In the genomic region with DNA sequence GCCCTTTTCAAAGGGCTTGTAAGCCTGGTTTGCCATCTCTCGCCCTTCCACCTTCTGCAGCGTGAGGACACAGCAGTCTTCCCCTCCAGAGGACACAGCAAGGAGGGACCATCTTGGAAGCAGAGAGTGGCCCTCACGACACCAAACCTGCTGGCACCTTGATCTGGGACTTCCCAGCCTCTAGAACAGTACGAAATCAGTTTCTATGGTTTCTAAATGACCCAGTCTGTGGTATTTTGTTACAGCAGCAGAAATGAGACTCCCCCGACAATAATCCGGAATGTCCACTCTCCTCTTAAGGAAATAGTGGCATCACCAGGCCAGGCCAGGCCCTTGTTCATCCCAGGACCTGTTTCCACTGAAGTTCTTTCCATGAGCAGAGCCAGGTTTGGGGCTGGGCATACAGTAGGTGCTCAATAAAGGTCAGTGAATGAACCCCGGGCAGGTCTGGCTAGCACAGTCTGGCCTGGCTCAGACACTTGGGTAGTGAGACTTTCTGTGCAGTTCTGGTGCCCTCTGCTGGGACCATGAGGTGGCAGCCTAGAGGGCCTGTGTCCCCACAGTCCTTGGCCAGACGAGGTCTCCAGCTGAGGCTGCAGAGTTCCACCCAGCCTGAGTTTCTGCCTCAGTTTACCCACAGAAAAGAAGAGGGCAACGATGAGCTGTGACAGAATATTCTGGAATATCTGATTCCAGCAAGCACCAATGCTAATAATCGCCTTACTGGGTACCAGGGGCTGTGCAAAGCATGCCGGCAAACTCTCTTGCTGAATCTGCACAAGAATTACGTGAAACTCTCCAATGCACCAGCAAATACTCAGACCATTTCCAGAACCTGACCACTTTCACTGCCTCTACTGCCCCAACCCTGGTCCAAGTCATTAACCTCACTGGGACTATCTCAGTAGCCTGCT, we compare ENCODE assay signal across 1 cellular context.
A peak's percentile ranks its signal among the peaks of the same experiment; 100 is the strongest.
TF ChIP-seq lines count a peak whose summit lies in the region.

No MANE protein-coding gene starts in this region.

TF ChIP-seq in HepG2, 621 proteins besides CTCF, POLR2A, EP300 and RAD21 (continues in another document):
- TF ChIP-seq ADNP (CRISPR knock-in tag; IDR thresholded peaks at IDR 0.05) (no peak), ZKSCAN1 (IDR thresholded peaks at IDR 0.05; ENCODE audit: low read length) (no peak), PTBP1 (IDR thresholded peaks at IDR 0.05; ENCODE audit: low read depth, low read length, poor library complexity, severe bottlenecking) (no peak), ZNF674 (CRISPR knock-in tag; IDR thresholded peaks at IDR 0.05; ENCODE audit: low read depth) (no peak), ZNF367 (CRISPR knock-in tag; IDR thresholded peaks at IDR 0.05; ENCODE audit: borderline replicate concordance) (no peak), ZFAT (CRISPR knock-in tag; conservative IDR thresholded peaks at IDR 0.05) (no peak), ZNF720 (CRISPR knock-in tag; IDR thresholded peaks at IDR 0.05) (0 out of 2 replicates have a peak, but pooled peaks have one; percentile 36), TOE1 (CRISPR knock-in tag; IDR thresholded peaks at IDR 0.05) (no peak), SRSF4 (IDR thresholded peaks at IDR 0.05; ENCODE audit: low read depth, low read length, poor library complexity, severe bottlenecking) (no peak), ATF7-NPFF (CRISPR knock-in tag; IDR thresholded peaks at IDR 0.05; ENCODE audit: low read depth) (no peak), ZNF225 (CRISPR knock-in tag; IDR thresholded peaks at IDR 0.05) (no peak), ZNF788 (CRISPR knock-in tag; IDR thresholded peaks at IDR 0.05; ENCODE audit: borderline replicate concordance) (peak; percentile 55; the same call in 1 of the 2 replicates), ZFP1 (CRISPR knock-in tag; IDR thresholded peaks at IDR 0.05) (no peak), THAP11 (CRISPR knock-in tag; IDR thresholded peaks at IDR 0.05) (0 out of 2 replicates have a peak, but pooled peaks have one; percentile 26), ZNF703 (CRISPR knock-in tag; IDR thresholded peaks at IDR 0.05; ENCODE audit: borderline replicate concordance) (no peak), TBX3 (IDR thresholded peaks at IDR 0.05; ENCODE audit: borderline replicate concordance) (no peak), ZNF335 (CRISPR knock-in tag; IDR thresholded peaks at IDR 0.05) (no peak; the same call in 1 of the 2 replicates), SNAI1 (CRISPR knock-in tag; IDR thresholded peaks at IDR 0.05; ENCODE audit: borderline replicate concordance) (no peak), YEATS2 (CRISPR knock-in tag; IDR thresholded peaks at IDR 0.05; ENCODE audit: borderline replicate concordance) (peak; percentile 48; the same call in 1 of the 2 replicates), ZKSCAN8 (CRISPR knock-in tag; IDR thresholded peaks at IDR 0.05; ENCODE audit: borderline replicate concordance) (peak; percentile 100), REPIN1 (CRISPR knock-in tag; IDR thresholded peaks at IDR 0.05; ENCODE audit: borderline replicate concordance, low read depth) (peak; percentile 54; the same call in 1 of the 2 replicates), ZNF747 (CRISPR knock-in tag; IDR thresholded peaks at IDR 0.05; ENCODE audit: borderline replicate concordance) (0 out of 2 replicates have a peak, but pooled peaks have one; percentile 33), TEAD3 (CRISPR knock-in tag; optimal IDR thresholded peaks at IDR 0.05; ENCODE audit: borderline replicate concordance) (peak; percentile 63), ERF (CRISPR knock-in tag; IDR thresholded peaks at IDR 0.05) (peak; percentile 54; the same call in 1 of the 2 replicates), YY1 (IDR thresholded peaks at IDR 0.05; ENCODE audit: insufficient read depth, insufficient replicate concordance, low read depth, low read length) (peak; percentile 31), NFE2 (CRISPR knock-in tag; IDR thresholded peaks at IDR 0.05) (no peak), ZNF121 (CRISPR knock-in tag; IDR thresholded peaks at IDR 0.05) (0 out of 2 replicates have a peak, but pooled peaks have one; percentile 34), TRIM24 (CRISPR knock-in tag; IDR thresholded peaks at IDR 0.05) (no peak), NCOR1 (IDR thresholded peaks at IDR 0.05; ENCODE audit: borderline replicate concordance, low read length) (no peak), NCOA2 (CRISPR knock-in tag; IDR thresholded peaks at IDR 0.05) (peak; percentile 19; the same call in 1 of the 2 replicates), MYNN (CRISPR knock-in tag; IDR thresholded peaks at IDR 0.05; ENCODE audit: low read depth) (no peak), ZMYM2 (CRISPR knock-in tag; IDR thresholded peaks at IDR 0.05) (peak; percentile 57; the same call in 1 of the 2 replicates), ELF3 (CRISPR knock-in tag; IDR thresholded peaks at IDR 0.05) (0 out of 2 replicates have a peak, but pooled peaks have one; percentile 32), FOSL2 (CRISPR knock-in tag; IDR thresholded peaks at IDR 0.05) (peak; percentile 38; the same call in 1 of the 2 replicates), SALL1 (CRISPR knock-in tag; IDR thresholded peaks at IDR 0.05) (peak; percentile 61), ETV6 (CRISPR knock-in tag; conservative IDR thresholded peaks at IDR 0.05) (no peak), ZSCAN12 (CRISPR knock-in tag; IDR thresholded peaks at IDR 0.05) (no peak), SCMH1 (CRISPR knock-in tag; IDR thresholded peaks at IDR 0.05; ENCODE audit: borderline replicate concordance) (no peak), ZNF180 (CRISPR knock-in tag; IDR thresholded peaks at IDR 0.05; ENCODE audit: borderline replicate concordance, low read depth) (no peak), IRF2 (CRISPR knock-in tag; IDR thresholded peaks at IDR 0.05) (peak; percentile 49; the same call in 1 of the 2 replicates)
- TF ChIP-seq, protein P1, sequence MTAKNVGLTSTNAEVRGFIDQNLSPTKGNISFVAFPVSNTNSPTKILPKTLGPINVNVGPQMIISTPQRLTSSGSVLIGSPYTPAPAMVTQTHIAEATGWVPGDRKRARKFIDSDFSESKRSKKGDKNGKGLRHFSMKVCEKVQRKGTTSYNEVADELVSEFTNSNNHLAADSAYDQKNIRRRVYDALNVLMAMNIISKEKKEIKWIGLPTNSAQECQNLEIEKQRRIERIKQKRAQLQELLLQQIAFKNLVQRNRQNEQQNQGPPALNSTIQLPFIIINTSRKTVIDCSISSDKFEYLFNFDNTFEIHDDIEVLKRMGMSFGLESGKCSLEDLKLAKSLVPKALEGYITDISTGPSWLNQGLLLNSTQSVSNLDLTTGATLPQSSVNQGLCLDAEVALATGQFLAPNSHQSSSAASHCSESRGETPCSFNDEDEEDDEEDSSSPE (CRISPR knock-in tag; IDR thresholded peaks at IDR 0.05) = peak; percentile 20; the same call in 1 of the 2 replicates
- TF ChIP-seq, protein P2, sequence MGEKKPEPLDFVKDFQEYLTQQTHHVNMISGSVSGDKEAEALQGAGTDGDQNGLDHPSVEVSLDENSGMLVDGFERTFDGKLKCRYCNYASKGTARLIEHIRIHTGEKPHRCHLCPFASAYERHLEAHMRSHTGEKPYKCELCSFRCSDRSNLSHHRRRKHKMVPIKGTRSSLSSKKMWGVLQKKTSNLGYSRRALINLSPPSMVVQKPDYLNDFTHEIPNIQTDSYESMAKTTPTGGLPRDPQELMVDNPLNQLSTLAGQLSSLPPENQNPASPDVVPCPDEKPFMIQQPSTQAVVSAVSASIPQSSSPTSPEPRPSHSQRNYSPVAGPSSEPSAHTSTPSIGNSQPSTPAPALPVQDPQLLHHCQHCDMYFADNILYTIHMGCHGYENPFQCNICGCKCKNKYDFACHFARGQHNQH (CRISPR knock-in tag; IDR thresholded peaks at IDR 0.05) = peak; percentile 78
- TF ChIP-seq, protein P3, sequence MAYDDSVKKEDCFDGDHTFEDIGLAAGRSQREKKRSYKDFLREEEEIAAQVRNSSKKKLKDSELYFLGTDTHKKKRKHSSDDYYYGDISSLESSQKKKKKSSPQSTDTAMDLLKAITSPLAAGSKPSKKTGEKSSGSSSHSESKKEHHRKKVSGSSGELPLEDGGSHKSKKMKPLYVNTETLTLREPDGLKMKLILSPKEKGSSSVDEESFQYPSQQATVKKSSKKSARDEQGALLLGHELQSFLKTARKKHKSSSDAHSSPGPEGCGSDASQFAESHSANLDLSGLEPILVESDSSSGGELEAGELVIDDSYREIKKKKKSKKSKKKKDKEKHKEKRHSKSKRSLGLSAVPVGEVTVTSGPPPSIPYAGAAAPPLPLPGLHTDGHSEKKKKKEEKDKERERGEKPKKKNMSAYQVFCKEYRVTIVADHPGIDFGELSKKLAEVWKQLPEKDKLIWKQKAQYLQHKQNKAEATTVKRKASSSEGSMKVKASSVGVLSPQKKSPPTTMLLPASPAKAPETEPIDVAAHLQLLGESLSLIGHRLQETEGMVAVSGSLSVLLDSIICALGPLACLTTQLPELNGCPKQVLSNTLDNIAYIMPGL (CRISPR knock-in tag; IDR thresholded peaks at IDR 0.05; ENCODE audit: borderline replicate concordance in 1 of 2, low read depth in 1 of 2) = peak in 1 of 2 experiments; percentile 75; a peak in 1 of 4 replicates
- TF ChIP-seq, protein P4, sequence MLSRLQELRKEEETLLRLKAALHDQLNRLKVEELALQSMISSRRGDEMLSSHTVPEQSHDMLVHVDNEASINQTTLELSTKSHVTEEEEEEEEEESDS (CRISPR knock-in tag; IDR thresholded peaks at IDR 0.05; ENCODE audit: borderline replicate concordance) = no peak
- TF ChIP-seq, protein P5, sequence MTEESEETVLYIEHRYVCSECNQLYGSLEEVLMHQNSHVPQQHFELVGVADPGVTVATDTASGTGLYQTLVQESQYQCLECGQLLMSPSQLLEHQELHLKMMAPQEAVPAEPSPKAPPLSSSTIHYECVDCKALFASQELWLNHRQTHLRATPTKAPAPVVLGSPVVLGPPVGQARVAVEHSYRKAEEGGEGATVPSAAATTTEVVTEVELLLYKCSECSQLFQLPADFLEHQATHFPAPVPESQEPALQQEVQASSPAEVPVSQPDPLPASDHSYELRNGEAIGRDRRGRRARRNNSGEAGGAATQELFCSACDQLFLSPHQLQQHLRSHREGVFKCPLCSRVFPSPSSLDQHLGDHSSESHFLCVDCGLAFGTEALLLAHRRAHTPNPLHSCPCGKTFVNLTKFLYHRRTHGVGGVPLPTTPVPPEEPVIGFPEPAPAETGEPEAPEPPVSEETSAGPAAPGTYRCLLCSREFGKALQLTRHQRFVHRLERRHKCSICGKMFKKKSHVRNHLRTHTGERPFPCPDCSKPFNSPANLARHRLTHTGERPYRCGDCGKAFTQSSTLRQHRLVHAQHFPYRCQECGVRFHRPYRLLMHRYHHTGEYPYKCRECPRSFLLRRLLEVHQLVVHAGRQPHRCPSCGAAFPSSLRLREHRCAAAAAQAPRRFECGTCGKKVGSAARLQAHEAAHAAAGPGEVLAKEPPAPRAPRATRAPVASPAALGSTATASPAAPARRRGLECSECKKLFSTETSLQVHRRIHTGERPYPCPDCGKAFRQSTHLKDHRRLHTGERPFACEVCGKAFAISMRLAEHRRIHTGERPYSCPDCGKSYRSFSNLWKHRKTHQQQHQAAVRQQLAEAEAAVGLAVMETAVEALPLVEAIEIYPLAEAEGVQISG (CRISPR knock-in tag; IDR thresholded peaks at IDR 0.05) = peak; percentile 37; the same call in 1 of the 2 replicates
- TF ChIP-seq, protein P6, sequence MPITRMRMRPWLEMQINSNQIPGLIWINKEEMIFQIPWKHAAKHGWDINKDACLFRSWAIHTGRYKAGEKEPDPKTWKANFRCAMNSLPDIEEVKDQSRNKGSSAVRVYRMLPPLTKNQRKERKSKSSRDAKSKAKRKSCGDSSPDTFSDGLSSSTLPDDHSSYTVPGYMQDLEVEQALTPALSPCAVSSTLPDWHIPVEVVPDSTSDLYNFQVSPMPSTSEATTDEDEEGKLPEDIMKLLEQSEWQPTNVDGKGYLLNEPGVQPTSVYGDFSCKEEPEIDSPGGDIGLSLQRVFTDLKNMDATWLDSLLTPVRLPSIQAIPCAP (CRISPR knock-in tag; IDR thresholded peaks at IDR 0.05; ENCODE audit: low read depth) = no peak
- TF ChIP-seq, protein P7, sequence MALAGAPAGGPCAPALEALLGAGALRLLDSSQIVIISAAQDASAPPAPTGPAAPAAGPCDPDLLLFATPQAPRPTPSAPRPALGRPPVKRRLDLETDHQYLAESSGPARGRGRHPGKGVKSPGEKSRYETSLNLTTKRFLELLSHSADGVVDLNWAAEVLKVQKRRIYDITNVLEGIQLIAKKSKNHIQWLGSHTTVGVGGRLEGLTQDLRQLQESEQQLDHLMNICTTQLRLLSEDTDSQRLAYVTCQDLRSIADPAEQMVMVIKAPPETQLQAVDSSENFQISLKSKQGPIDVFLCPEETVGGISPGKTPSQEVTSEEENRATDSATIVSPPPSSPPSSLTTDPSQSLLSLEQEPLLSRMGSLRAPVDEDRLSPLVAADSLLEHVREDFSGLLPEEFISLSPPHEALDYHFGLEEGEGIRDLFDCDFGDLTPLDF (CRISPR knock-in tag; IDR thresholded peaks at IDR 0.05) = no peak
- TF ChIP-seq, protein P8, sequence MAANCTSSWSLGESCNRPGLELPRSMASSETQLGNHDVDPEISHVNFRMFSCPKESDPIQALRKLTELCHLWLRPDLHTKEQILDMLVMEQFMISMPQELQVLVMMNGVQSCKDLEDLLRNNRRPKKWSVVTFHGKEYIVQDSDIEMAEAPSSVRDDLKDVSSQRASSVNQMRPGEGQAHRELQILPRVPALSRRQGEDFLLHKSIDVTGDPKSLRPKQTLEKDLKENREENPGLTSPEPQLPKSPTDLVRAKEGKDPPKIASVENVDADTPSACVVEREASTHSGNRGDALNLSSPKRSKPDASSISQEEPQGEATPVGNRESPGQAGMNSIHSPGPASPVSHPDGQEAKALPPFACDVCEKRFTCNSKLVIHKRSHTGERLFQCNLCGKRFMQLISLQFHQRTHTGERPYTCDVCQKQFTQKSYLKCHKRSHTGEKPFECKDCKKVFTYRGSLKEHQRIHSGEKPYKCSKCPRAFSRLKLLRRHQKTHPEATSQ (CRISPR knock-in tag; IDR thresholded peaks at IDR 0.05; ENCODE audit: borderline replicate concordance) = no peak
